ENCODE assay signal across 30 cellular contexts in the genomic region with DNA sequence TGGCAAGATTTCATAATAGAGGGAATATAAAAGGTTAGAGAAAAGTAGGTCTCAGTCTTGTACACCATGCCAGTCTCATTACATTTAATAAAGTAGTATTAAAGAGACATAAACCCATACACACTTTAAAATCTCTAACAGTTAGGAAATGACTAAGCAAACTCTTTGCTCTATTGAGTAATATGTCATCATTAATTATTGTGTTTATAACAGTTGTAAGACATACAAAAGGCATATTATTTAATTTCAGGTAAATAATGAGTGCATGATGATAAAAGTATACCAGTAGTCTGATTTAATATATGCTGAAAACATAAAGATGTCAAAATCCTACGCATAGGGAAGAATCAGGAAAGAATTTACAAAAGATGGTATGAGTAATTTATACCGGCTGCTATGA. TPM values are rescaled to one million over a fixed set of nuclear protein-coding genes. Genes with fewer than 3 reads are reported as not detected.
"Had no signal": no experiment of that assay in that cellular context is flagged by ENCODE, and none has a peak within 500 bp of the region (broad histone marks: within the 10 kb centered on the region; RNA-seq: fewer than 3 reads in every experiment).

No MANE protein-coding gene starts in this region.

- H3K4me1 ChIP-seq: esophagus muscularis mucosa, gastrocnemius medialis, prostate gland, testis, transverse colon had no signal

- H3K27me3 ChIP-seq: esophagus muscularis mucosa, gastrocnemius medialis, hepatocyte, ovary, testis, transverse colon had no signal

- H3K27ac ChIP-seq: esophagus muscularis mucosa, gastrocnemius medialis, hepatocyte, ovary, prostate gland, skin epidermis, testis, transverse colon had no signal

- DNase-seq: activated CD4-positive, alpha-beta T cell treated with anti-CD3 and anti-CD28 coated beads for 36 hours; activated CD4-positive, CD25-positive, alpha-beta regulatory T cell; activated CD8-positive, alpha-beta memory T cell treated with anti-CD3 and anti-CD28 coated beads, Interleukin-2, amount 10 ng/mL, durations not matched to agents 7 days and 5 days; activated CD8-positive, alpha-beta T cell treated with anti-CD3 and anti-CD28 coated beads, Interleukin-2, amount 10 ng/mL, durations not matched to agents 7 days and 5 days; activated effector memory CD4-positive, alpha-beta T cell treated with Interleukin-2 at 50 U/mL for 16 hours; activated naive CD4-positive, alpha-beta T cell treated with Interleukin-2 at 50 U/mL for 16 hours; activated naive CD8-positive, alpha-beta T cell treated with anti-CD3 and anti-CD28 coated beads for 36 hours; amniotic stem cell; endodermal cell; gastrocnemius medialis; left cardiac atrium; midbrain; naive thymus-derived CD4-positive, alpha-beta T cell; ovary; retina; stimulated activated CD4-positive, alpha-beta T cell treated with anti-CD3 and anti-CD28 coated beads, Interleukin-12 subunit alpha, Interleukin-12 subunit beta, amount 100 ng/mL, for 4 hours; stimulated activated CD4-positive, alpha-beta T cell treated with anti-CD3 and anti-CD28 coated beads, Interleukin-4, amount 100 ng/mL, for 1 hour; stimulated activated naive CD8-positive, alpha-beta T cell treated with anti-CD3 and anti-CD28 coated beads, Interleukin-15, Interleukin-2, amounts not matched to agents 100 U/mL and 50 U/mL, for 24 hours; testis; transverse colon had no signal

- H3K36me3 ChIP-seq: esophagus muscularis mucosa, gastrocnemius medialis, ovary, prostate gland, transverse colon had no signal

- H3K9me3 ChIP-seq: esophagus muscularis mucosa, gastrocnemius medialis, ovary, prostate gland, testis, transverse colon had no signal

- FAIRE-seq: astrocyte, keratinocyte, urothelium cell line had no signal

- ATAC-seq: activated CD4-positive, alpha-beta T cell treated with anti-CD3 and anti-CD28 coated beads for 36 hours; activated CD8-positive, alpha-beta memory T cell treated with anti-CD3 and anti-CD28 coated beads, Interleukin-2, amount 10 ng/mL, durations not matched to agents 7 days and 5 days; activated CD8-positive, alpha-beta T cell treated with anti-CD3 and anti-CD28 coated beads, Interleukin-2, amount 10 ng/mL, durations not matched to agents 7 days and 5 days; gastrocnemius medialis; left cardiac atrium; naive thymus-derived CD4-positive, alpha-beta T cell; sciatic nerve; stimulated activated naive CD8-positive, alpha-beta T cell treated with anti-CD3 and anti-CD28 coated beads, Interleukin-15, Interleukin-2, amounts not matched to agents 100 U/mL and 50 U/mL, for 24 hours had no signal

- H3K4me3 ChIP-seq: esophagus muscularis mucosa, gastrocnemius medialis, hepatocyte, ovary, prostate gland, skin epidermis, testis, transverse colon had no signal

RNA-seq across cellular contexts. Expression of a gene that starts 31.0 kb away (rescaled TPM):
- total RNA-seq: activated CD4-positive, alpha-beta T cell treated with anti-CD3 and anti-CD28 coated beads for 36 hours; activated CD8-positive, alpha-beta memory T cell treated with anti-CD3 and anti-CD28 coated beads, Interleukin-2, amount 10 ng/mL, durations not matched to agents 7 days and 5 days; activated CD8-positive, alpha-beta T cell treated with anti-CD3 and anti-CD28 coated beads, Interleukin-2, amount 10 ng/mL, durations not matched to agents 7 days and 5 days; activated naive CD8-positive, alpha-beta T cell treated with anti-CD3 and anti-CD28 coated beads for 36 hours; astrocyte; esophagus muscularis mucosa; naive thymus-derived CD4-positive, alpha-beta T cell; prostate gland; sciatic nerve; T-helper 2 cell treated with Interferon-gamma antibody and Interleukin-4, amounts not matched to agents 100 ng/mL and 5 ng/mL, for 36 hours; transverse colon had no signal
- polyA plus RNA-seq: naive thymus-derived CD4-positive, alpha-beta T cell; neural cell had no signal

RNA-seq across cellular contexts. Expression of a gene that starts 53.0 kb away (rescaled TPM):
- total RNA-seq: activated CD4-positive, alpha-beta T cell treated with anti-CD3 and anti-CD28 coated beads for 36 hours; activated CD8-positive, alpha-beta memory T cell treated with anti-CD3 and anti-CD28 coated beads, Interleukin-2, amount 10 ng/mL, durations not matched to agents 7 days and 5 days; activated CD8-positive, alpha-beta T cell treated with anti-CD3 and anti-CD28 coated beads, Interleukin-2, amount 10 ng/mL, durations not matched to agents 7 days and 5 days; activated naive CD8-positive, alpha-beta T cell treated with anti-CD3 and anti-CD28 coated beads for 36 hours; astrocyte; esophagus muscularis mucosa; naive thymus-derived CD4-positive, alpha-beta T cell; sciatic nerve; T-helper 2 cell treated with Interferon-gamma antibody and Interleukin-4, amounts not matched to agents 100 ng/mL and 5 ng/mL, for 36 hours; transverse colon had no signal
- polyA plus RNA-seq: keratinocyte; naive thymus-derived CD4-positive, alpha-beta T cell; neural cell; ovary had no signal
